In genomic region chr9:112555091-112555643, GRCh38 we compare ENCODE assay signal across 17 cellular contexts.
"Had no signal": no experiment of that assay in that cellular context is flagged by ENCODE, and none has a peak within 500 bp of the region (broad histone marks: within the 10 kb centered on the region; RNA-seq: fewer than 3 reads in every experiment).

No MANE protein-coding gene starts in this region.

- H3K36me3 ChIP-seq: suprapubic skin had no signal

- H3K9me3 ChIP-seq: suprapubic skin had no signal

- H3K27me3 ChIP-seq: suprapubic skin had no signal

- FAIRE-seq: small intestine, TTC549 had no signal

- DNase-seq: activated CD4-positive, alpha-beta T cell treated with anti-CD3 and anti-CD28 coated beads, Interleukin-2, amount 10 ng/mL, durations not matched to agents 7 days and 5 days; activated CD4-positive, CD25-positive, alpha-beta regulatory T cell; activated CD8-positive, alpha-beta memory T cell treated with anti-CD3 and anti-CD28 coated beads, Interleukin-2, amount 50 U/mL, for 48 hours; activated gamma-delta T cell; activated T-cell treated with anti-CD3 and anti-CD28 coated beads, Interleukin-2, amount 50 U/mL, for 72 hours; cortex of kidney; effector CD4-positive, alpha-beta T cell; hypothalamus; kidney glomerular epithelial cell; left ventricle myocardium superior; posterior cingulate gyrus; small intestine; stimulated activated naive CD8-positive, alpha-beta T cell treated with anti-CD3 and anti-CD28 coated beads, Interleukin-15, Interleukin-2, amounts not matched to agents 100 U/mL and 50 U/mL, for 24 hours had no signal

- ATAC-seq: activated naive CD4-positive, alpha-beta T cell treated with anti-CD3 and anti-CD28 coated beads, Interleukin-2, amount 50 U/mL, for 72 hours; activated T-cell treated with anti-CD3 and anti-CD28 coated beads, Interleukin-2, amount 50 U/mL, for 72 hours; left ventricle myocardium superior; natural killer cell treated with Interleukin-12 subunit alpha and Interleukin-12 subunit beta and Interleukin-15 and Interleukin-18, amount 100 ng/mL, for 72 hours; stimulated activated naive CD8-positive, alpha-beta T cell treated with anti-CD3 and anti-CD28 coated beads, Interleukin-15, Interleukin-2, amounts not matched to agents 100 U/mL and 50 U/mL, for 24 hours had no signal

- H3K4me3 ChIP-seq: suprapubic skin had no signal
